In genomic region chr4:44098973-44099372, GRCh38 we compare ENCODE assay signal across 1 cellular context.
TF ChIP-seq lines count a peak whose summit lies in the region.

No MANE protein-coding gene starts in this region.

TF ChIP-seq in HepG2, 621 proteins besides CTCF, POLR2A, EP300 and RAD21 (continued from another document):
- no peak for TF ChIP-seq ZNF276 (CRISPR knock-in tag; IDR thresholded peaks at IDR 0.05; ENCODE audit: low read depth)
